In genomic region chr5:109876941-109877669, GRCh38 we compare ENCODE assay signal across 14 cellular contexts.
DNase-seq lines count a peak whose midpoint lies in the region; ATAC-seq and TF ChIP-seq lines count a peak whose summit lies in the region.
"Had no signal": no experiment of that assay in that cellular context is flagged by ENCODE, and none has a peak within 500 bp of the region (broad histone marks: within the 10 kb centered on the region; RNA-seq: fewer than 3 reads in every experiment).

No MANE protein-coding gene starts in this region.

- H3K4me1 ChIP-seq in breast epithelium = no peaks in the 10 kb centered on the region
- H3K4me1 ChIP-seq in mesenchymal stem cell (ENCODE audit: control insufficient read depth, insufficient read depth, low read depth, low read length) = peaks cover 5% of the 10 kb centered on the region
- H3K4me1 ChIP-seq in BE2C = no peaks in the 10 kb centered on the region; the same call in 1 of the 2 replicates
- H3K4me1 ChIP-seq: gastroesophageal sphincter, psoas muscle had no signal

- DNase-seq in EH (ENCODE audit: low read depth) = peak; percentile 31
- peak; percentile 23 for DNase-seq in NCI-H446 treated with DMSO at 0.1 percent for 48 hours (lab: John Stamatoyannopoulos, UW)
- DNase-seq in breast epithelium (ENCODE audit: low spot score in 2 of 2) = no peak
- DNase-seq in mesenchymal stem cell = no peak
- no peak for DNase-seq in NCI-H2107 treated with DMSO at 0.1 percent for 48 hours (lab: John Stamatoyannopoulos, UW; ENCODE audit: unreplicated experiment)
- DNase-seq in BE2C = no peak
- DNase-seq: DMS79, kidney, NCI-H1436, NCI-H524 had no signal

- H4K91ac ChIP-seq in mesenchymal stem cell (ENCODE audit: low read length) = no peak overlapping the region

- no peaks in the 10 kb centered on the region for H3K27me3 ChIP-seq in breast epithelium
- H3K27me3 ChIP-seq in mesenchymal stem cell (ENCODE audit: control insufficient read depth in 1 of 2, insufficient read depth in 1 of 2, low read length in 2 of 2) = no peaks in the 10 kb centered on the region
- H3K27me3 ChIP-seq in BE2C = no peaks in the 10 kb centered on the region
- H3K27me3 ChIP-seq: gastroesophageal sphincter had no signal

- intact Hi-C loops in breast epithelium (cut with DNase I; ENCODE audit: low total_unique reads) = no loop called here

- no peak overlapping the region for H3K23ac ChIP-seq in mesenchymal stem cell (ENCODE audit: low read length in 2 of 2)

- H2AK5ac ChIP-seq in mesenchymal stem cell (ENCODE audit: low read length, severe bottlenecking) = no peak overlapping the region

- TF ChIP-seq CTCF in breast epithelium (IDR thresholded peaks at IDR 0.05) (no peak), BE2C (IDR thresholded peaks at IDR 0.05; ENCODE audit: low read depth, low read length) (no peak)

- no peak overlapping the region for H3K4me2 ChIP-seq in mesenchymal stem cell (ENCODE audit: low read length, poor library complexity, severe bottlenecking)

- WGBS in mesenchymal stem cell = 97% methylated on average over 8 of the region's 10 CpGs

- H3K4me3 ChIP-seq in breast epithelium = no peak overlapping the region
- no peak overlapping the region for H3K4me3 ChIP-seq in mesenchymal stem cell (ENCODE audit: insufficient read depth in 1 of 2, low read depth in 1 of 2, low read length in 2 of 2)
- H3K4me3 ChIP-seq in BE2C (ENCODE audit: low read depth, low read length) = no peak overlapping the region
- H3K4me3 ChIP-seq: gastroesophageal sphincter, psoas muscle had no signal

- H2AFZ ChIP-seq in mesenchymal stem cell (ENCODE audit: low read depth, low read length) = no peak overlapping the region

- no peak overlapping the region for H2BK120ac ChIP-seq in mesenchymal stem cell (ENCODE audit: low read depth, low read length)

- no peak overlapping the region for H2BK12ac ChIP-seq in mesenchymal stem cell (ENCODE audit: low read length in 2 of 2)

- ATAC-seq in HG03045 (IDR thresholded peaks at IDR 0.05; ENCODE audit: unreplicated experiment) (no peak), GM21825 (IDR thresholded peaks at IDR 0.05; ENCODE audit: unreplicated experiment) (no peak)
- ATAC-seq: gastroesophageal sphincter had no signal

- H3K9me3 ChIP-seq in breast epithelium = no peaks in the 10 kb centered on the region
- no peaks in the 10 kb centered on the region for H3K9me3 ChIP-seq in mesenchymal stem cell (ENCODE audit: control insufficient read depth, low read length)
- no peaks in the 10 kb centered on the region for H3K9me3 ChIP-seq in BE2C
- H3K9me3 ChIP-seq: gastroesophageal sphincter, psoas muscle had no signal

- H3K79me1 ChIP-seq in mesenchymal stem cell (replicated peaks; ENCODE audit: low read length, poor library complexity, severe bottlenecking) = no peaks in the 10 kb centered on the region

- H3K4ac ChIP-seq in mesenchymal stem cell (ENCODE audit: low read depth in 1 of 2, low read length in 2 of 2) = no peak overlapping the region

- H3K27ac ChIP-seq in breast epithelium (peak overlapping the region; percentile 60 to 66), mesenchymal stem cell (ENCODE audit: low read length, poor library complexity, severe bottlenecking) (no peak overlapping the region)
- H3K27ac ChIP-seq: gastroesophageal sphincter, psoas muscle had no signal

- no peak overlapping the region for H2BK15ac ChIP-seq in mesenchymal stem cell (ENCODE audit: low read depth, poor library complexity, severe bottlenecking)

- H3K18ac ChIP-seq in mesenchymal stem cell (ENCODE audit: low read depth in 1 of 2, low read length in 2 of 2) = no peak overlapping the region

- peak overlapping the region; percentile 80 for H4K8ac ChIP-seq in mesenchymal stem cell (ENCODE audit: low read length)

- H3K36me3 ChIP-seq in breast epithelium = no peaks in the 10 kb centered on the region
- H3K36me3 ChIP-seq in mesenchymal stem cell (ENCODE audit: control insufficient read depth in 1 of 2, insufficient read depth in 2 of 2, low read depth in 1 of 2, low read length in 2 of 2) = no peaks in the 10 kb centered on the region
- H3K36me3 ChIP-seq in BE2C = no peaks in the 10 kb centered on the region
- H3K36me3 ChIP-seq: gastroesophageal sphincter had no signal

- no peak overlapping the region for H3K9ac ChIP-seq in mesenchymal stem cell (ENCODE audit: low read length)

- no peak overlapping the region for H2BK5ac ChIP-seq in mesenchymal stem cell (ENCODE audit: low read depth, low read length, poor library complexity, severe bottlenecking)

- no peak overlapping the region for H3K14ac ChIP-seq in mesenchymal stem cell (ENCODE audit: low read length in 2 of 2)

- no peak for TF ChIP-seq POLR2A in breast epithelium (IDR thresholded peaks at IDR 0.05)

Comparison
In these comparisons a context has a peak if more than half of its experiments do, and no peak if none do; other contexts are left out.
1. DNase-seq: peak in EH (single experiment) and NCI-H446 treated with DMSO at 0.1 percent for 48 hours (single experiment); none in breast epithelium (0 of 2), mesenchymal stem cell (single experiment), NCI-H2107 treated with DMSO at 0.1 percent for 48 hours (single experiment) and BE2C (single experiment).